In the genomic region with DNA sequence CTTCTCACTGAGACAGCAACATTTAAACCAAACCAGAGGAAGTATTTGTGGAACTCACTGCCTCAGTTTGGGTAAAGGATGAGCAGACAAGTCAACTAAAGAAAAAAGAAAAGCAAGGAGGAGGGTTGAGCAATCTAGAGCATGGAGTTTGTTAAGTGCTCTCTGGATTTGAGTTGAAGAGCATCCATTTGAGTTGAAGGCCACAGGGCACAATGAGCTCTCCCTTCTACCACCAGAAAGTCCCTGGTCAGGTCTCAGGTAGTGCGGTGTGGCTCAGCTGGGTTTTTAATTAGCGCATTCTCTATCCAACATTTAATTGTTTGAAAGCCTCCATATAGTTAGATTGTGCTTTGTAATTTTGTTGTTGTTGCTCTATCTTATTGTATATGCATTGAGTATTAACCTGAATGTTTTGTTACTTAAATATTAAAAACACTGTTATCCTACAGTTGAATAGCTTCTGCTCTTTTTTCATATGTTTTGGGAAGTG, we compare ENCODE assay signal across 21 cellular contexts. TPM values are rescaled to one million over a fixed set of nuclear protein-coding genes. Genes with fewer than 3 reads are reported as not detected.
DNase-seq lines count a peak whose midpoint lies in the region; ATAC-seq lines count a peak whose summit lies in the region.
"Had no signal": no experiment of that assay in that cellular context is flagged by ENCODE, and none has a peak within 500 bp of the region (broad histone marks: within the 10 kb centered on the region; RNA-seq: fewer than 3 reads in every experiment).

No MANE protein-coding gene starts in this region.

- DNase-seq in Kasumi-1 (lab: John Stamatoyannopoulos, UW) (no peak), NCI-H2029 (lab: John Stamatoyannopoulos, UW) (no peak), left ventricle myocardium superior (no peak), NCI-H146 (lab: John Stamatoyannopoulos, UW) (no peak)
- DNase-seq: Calu3, DND-41, GOT3, HFFc6, NCI-H1092, NCI-H1417 treated with DMSO at 0.1 percent for 48 hours, NCI-H187, NCI-H446 treated with DMSO at 0.1 percent for 48 hours, NCI-H526 treated with DMSO at 0.1 percent for 48 hours, SHP77 treated with DMSO at 0.1 percent for 48 hours, T-helper 9 cell had no signal

- peak; percentile 41 for ATAC-seq in GM18502 (IDR thresholded peaks at IDR 0.05; ENCODE audit: poor library complexity, unreplicated experiment)
- peak; percentile 6 for ATAC-seq in GM21529 (IDR thresholded peaks at IDR 0.05; ENCODE audit: unreplicated experiment)
- ATAC-seq in HG02759 (IDR thresholded peaks at IDR 0.05; ENCODE audit: unreplicated experiment): peak; percentile 32
- ATAC-seq in HG03432 (IDR thresholded peaks at IDR 0.05; ENCODE audit: unreplicated experiment): peak; percentile 14
- ATAC-seq in left ventricle myocardium superior: no peak
- ATAC-seq: Panc1 had no signal

- intact Hi-C loops in left ventricle myocardium superior (cut with micrococcal nuclease): no loop called here

RNA-seq across cellular contexts. Expression of gene CLDN18, which starts 23.3 kb away (rescaled TPM):
- total RNA-seq in left ventricle myocardium superior: not detected
- total RNA-seq: HFFc6, OCI-LY7 had no signal
